ENCODE assay signal across 13 cellular contexts in genomic region chr14:90444077-90444696, GRCh38. TPM values are rescaled to one million over a fixed set of nuclear protein-coding genes. Genes with fewer than 3 reads are reported as not detected.
DNase-seq lines count a peak whose midpoint lies in the region; ATAC-seq and TF ChIP-seq lines count a peak whose summit lies in the region.
"Had no signal": no experiment of that assay in that cellular context is flagged by ENCODE, and none has a peak within 500 bp of the region (broad histone marks: within the 10 kb centered on the region; RNA-seq: fewer than 3 reads in every experiment).

No MANE protein-coding gene starts in this region.

- H4K20me1 ChIP-seq in GM23338 (replicated peaks; ENCODE audit: insufficient read depth) = no peaks in the 10 kb centered on the region

- TF ChIP-seq CTCF in GM23338 (conservative IDR thresholded peaks at IDR 0.05; ENCODE audit: low read depth in 2 of 2) (no peak), prostate gland (IDR thresholded peaks at IDR 0.05) (no peak)

- H3K4me3 ChIP-seq in GM23338 (no peak overlapping the region), prostate gland (no peak overlapping the region)
- H3K4me3 ChIP-seq: neural progenitor cell had no signal

- H3F3A ChIP-seq in GM23338 (replicated peaks; ENCODE audit: low read depth) = peaks cover 6% of the 10 kb centered on the region; the same call in 1 of the 2 replicates

- DNase-seq in GM23338 (ENCODE audit: low spot score) = no peak
- DNase-seq in NCI-H510A (lab: John Stamatoyannopoulos, UW) = peak; percentile 75
- peak; percentile 10 for DNase-seq in prostate gland (ENCODE audit: low spot score)
- DNase-seq in NCI-H1417 treated with DMSO at 0.1 percent for 48 hours (lab: John Stamatoyannopoulos, UW) = no peak
- no peak for DNase-seq in activated CD4-positive, CD25-positive, alpha-beta regulatory T cell (lab: John Stamatoyannopoulos, UW)
- no peak for DNase-seq in D341Med (ENCODE audit: low spot score)
- DNase-seq: COR-L47, NCI-H1105, SHP77 treated with DMSO at 0.1 percent for 48 hours had no signal

- H3K27me3 Mint-ChIP-seq in GM23338 (ENCODE audit: insufficient read depth, low read depth, poor library complexity) = peaks cover 2% of the 10 kb centered on the region

- H3K27me3 ChIP-seq in GM23338 (ENCODE audit: insufficient read depth) (no peaks in the 10 kb centered on the region), prostate gland (replicated peaks; ENCODE audit: insufficient read depth) (no peaks in the 10 kb centered on the region)
- H3K27me3 ChIP-seq: neural progenitor cell had no signal

- TF ChIP-seq POLR2A in prostate gland (IDR thresholded peaks at IDR 0.05) = no peak

- H3K27ac ChIP-seq in GM23338 (ENCODE audit: low read depth) = no peak overlapping the region
- no peak overlapping the region for H3K27ac ChIP-seq in prostate gland
- H3K27ac ChIP-seq: neural progenitor cell had no signal

- H3K27ac Mint-ChIP-seq in GM23338 = no peak overlapping the region

- peaks cover 15% of the 10 kb centered on the region for H3K9me3 Mint-ChIP-seq in GM23338

- ATAC-seq in GM23338 (no peak), esophagus mucosa (peak; percentile 97), GM19351 (IDR thresholded peaks at IDR 0.05; ENCODE audit: unreplicated experiment) (no peak)

- 0 out of 2 replicates have a peak, but pooled peaks cover 3% of the 10 kb centered on the region for H3K9me2 ChIP-seq in GM23338 (ENCODE audit: insufficient read depth)

- H3K9me3 ChIP-seq in prostate gland = no peaks in the 10 kb centered on the region

- peaks cover 4% of the 10 kb centered on the region for H3K36me3 Mint-ChIP-seq in GM23338 (ENCODE audit: low read depth)
- H3K36me3 Mint-ChIP-seq: activated naive CD4-positive, alpha-beta T cell treated with anti-CD3 and anti-CD28 coated beads, Interleukin-2, amount 50 U/mL, for 72 hours had no signal

- no peaks in the 10 kb centered on the region for H3K79me2 ChIP-seq in GM23338 (replicated peaks; ENCODE audit: insufficient read depth)

- peaks cover 39% of the 10 kb centered on the region for H3K4me1 ChIP-seq in GM23338 (ENCODE audit: insufficient read depth)
- no peaks in the 10 kb centered on the region for H3K4me1 ChIP-seq in prostate gland (replicated peaks)

- intact Hi-C loops in prostate gland (cut with DNase I) = no loop called here

- peak overlapping the region; percentile 14 for H2AFZ ChIP-seq in GM23338

- 76% methylated on average over 6 of the region's 6 CpGs for WGBS in prostate gland

- H3K36me3 ChIP-seq in GM23338 (ENCODE audit: insufficient read depth) (no peaks in the 10 kb centered on the region), prostate gland (no peaks in the 10 kb centered on the region)

- no peak overlapping the region for H3K4me2 ChIP-seq in GM23338
- H3K4me2 ChIP-seq: neural progenitor cell had no signal

- H3K4me1 Mint-ChIP-seq in GM23338 = peaks cover 38% of the 10 kb centered on the region

- no peak overlapping the region for H3K4me3 Mint-ChIP-seq in GM23338
- H3K4me3 Mint-ChIP-seq: neural progenitor cell had no signal

TF ChIP-seq in GM23338, 12 proteins besides CTCF, POLR2A, EP300 and RAD21:
- TF ChIP-seq EZH2phosphoT487 (IDR thresholded peaks at IDR 0.05; ENCODE audit: unreplicated experiment) (no peak), ZNF331 (CRISPR knock-in tag; IDR thresholded peaks at IDR 0.05; ENCODE audit: low read depth) (no peak)

RNA-seq across cellular contexts. Expression of gene CALM1, which starts 47.4 kb away (rescaled TPM):
- 308 and 335 TPM in 2 replicates for total RNA-seq in GM23338 (2014; rRNA removed; shearing (Covaris generic))
- polyA plus RNA-seq in GM23338 (2016; fragmentation: Nextera tagmentation; extraction: Ambion mirVana) = 1,841 and 2,024 TPM in 2 replicates
- total RNA-seq in esophagus mucosa = 420 TPM
- 100 to 1,000 TPM; 237 to 287 TPM for total RNA-seq in prostate gland

Comparison
In these comparisons a context has a peak if more than half of its experiments do, and no peak if none do; other contexts are left out.
1. DNase-seq: peak in NCI-H510A (single experiment) and prostate gland (single experiment); none in GM23338 (single experiment), NCI-H1417 treated with DMSO at 0.1 percent for 48 hours (single experiment), activated CD4-positive, CD25-positive, alpha-beta regulatory T cell (0 of 4) and D341Med (single experiment).